ENCODE assay signal across 1 cellular context in the genomic region with DNA sequence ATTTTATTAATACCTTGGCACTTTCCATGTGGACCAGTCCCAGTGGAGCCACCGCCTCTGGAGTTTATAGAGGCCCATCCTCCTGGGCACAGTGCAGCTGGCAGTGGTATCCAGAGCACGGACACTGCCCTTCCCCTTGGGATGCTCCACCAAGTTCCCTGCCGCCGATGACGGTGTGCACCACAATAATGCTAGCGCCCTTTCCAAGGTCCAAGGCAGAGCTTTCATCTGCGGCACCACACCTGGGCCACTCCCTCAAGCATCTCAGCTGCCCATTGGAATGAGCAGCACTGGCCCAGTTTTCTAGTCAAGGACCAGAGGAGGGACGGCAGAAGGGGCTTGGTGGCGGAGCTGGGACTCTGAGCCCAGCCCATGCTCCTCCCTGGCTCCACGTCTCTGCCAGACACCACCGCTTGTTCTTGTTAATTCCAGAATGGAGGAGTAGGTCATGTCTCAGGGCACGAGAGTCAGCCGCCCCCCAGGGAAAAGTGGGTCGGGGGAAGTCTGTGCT.
TF ChIP-seq lines count a peak whose summit lies in the region.

No MANE protein-coding gene starts in this region.

TF ChIP-seq in HepG2, 621 proteins besides CTCF, POLR2A, EP300 and RAD21 (continued from another document):
- TF ChIP-seq, protein P1, sequence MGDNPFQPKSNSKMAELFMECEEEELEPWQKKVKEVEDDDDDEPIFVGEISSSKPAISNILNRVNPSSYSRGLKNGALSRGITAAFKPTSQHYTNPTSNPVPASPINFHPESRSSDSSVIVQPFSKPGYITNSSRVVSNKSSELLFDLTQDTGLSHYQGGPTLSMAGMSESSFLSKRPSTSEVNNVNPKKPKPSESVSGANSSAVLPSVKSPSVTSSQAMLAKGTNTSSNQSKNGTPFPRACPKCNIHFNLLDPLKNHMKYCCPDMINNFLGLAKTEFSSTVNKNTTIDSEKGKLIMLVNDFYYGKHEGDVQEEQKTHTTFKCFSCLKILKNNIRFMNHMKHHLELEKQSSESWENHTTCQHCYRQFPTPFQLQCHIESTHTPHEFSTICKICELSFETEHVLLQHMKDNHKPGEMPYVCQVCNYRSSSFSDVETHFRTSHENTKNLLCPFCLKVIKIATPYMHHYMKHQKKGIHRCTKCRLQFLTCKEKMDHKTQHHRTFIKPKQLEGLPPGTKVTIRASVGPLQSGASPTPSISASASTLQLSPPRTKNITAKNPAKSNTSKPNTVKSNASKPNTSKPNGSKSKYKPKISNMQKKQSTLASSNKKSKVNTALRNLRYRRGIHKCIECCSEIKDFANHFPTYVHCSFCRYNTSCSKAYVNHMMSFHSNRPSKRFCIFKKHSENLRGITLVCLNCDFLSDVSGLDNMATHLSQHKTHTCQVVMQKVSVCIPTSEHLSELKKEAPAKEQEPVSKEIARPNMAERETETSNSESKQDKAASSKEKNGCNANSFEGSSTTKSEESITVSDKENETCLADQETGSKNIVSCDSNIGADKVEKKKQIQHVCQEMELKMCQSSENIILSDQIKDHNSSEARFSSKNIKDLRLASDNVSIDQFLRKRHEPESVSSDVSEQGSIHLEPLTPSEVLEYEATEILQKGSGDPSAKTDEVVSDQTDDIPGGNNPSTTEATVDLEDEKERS (CRISPR knock-in tag; IDR thresholded peaks at IDR 0.05), result no peak
- TF ChIP-seq ZNF180 (CRISPR knock-in tag; IDR thresholded peaks at IDR 0.05; ENCODE audit: borderline replicate concordance, low read depth), result no peak
- no peak for TF ChIP-seq ZNF556 (CRISPR knock-in tag; IDR thresholded peaks at IDR 0.05; ENCODE audit: borderline replicate concordance)
- TF ChIP-seq CBX2 (IDR thresholded peaks at IDR 0.05; ENCODE audit: low read depth, low read length), result no peak
- no peak for TF ChIP-seq CBX2 (CRISPR knock-in tag; IDR thresholded peaks at IDR 0.05; ENCODE audit: low read depth)
- TF ChIP-seq, protein P2, sequence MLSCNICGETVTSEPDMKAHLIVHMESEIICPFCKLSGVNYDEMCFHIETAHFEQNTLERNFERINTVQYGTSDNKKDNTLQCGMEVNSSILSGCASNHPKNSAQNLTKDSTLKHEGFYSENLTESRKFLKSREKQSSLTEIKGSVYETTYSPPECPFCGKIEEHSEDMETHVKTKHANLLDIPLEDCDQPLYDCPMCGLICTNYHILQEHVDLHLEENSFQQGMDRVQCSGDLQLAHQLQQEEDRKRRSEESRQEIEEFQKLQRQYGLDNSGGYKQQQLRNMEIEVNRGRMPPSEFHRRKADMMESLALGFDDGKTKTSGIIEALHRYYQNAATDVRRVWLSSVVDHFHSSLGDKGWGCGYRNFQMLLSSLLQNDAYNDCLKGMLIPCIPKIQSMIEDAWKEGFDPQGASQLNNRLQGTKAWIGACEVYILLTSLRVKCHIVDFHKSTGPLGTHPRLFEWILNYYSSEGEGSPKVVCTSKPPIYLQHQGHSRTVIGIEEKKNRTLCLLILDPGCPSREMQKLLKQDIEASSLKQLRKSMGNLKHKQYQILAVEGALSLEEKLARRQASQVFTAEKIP (CRISPR knock-in tag; IDR thresholded peaks at IDR 0.05; ENCODE audit: borderline replicate concordance), result no peak
- no peak for TF ChIP-seq PCBP1 (IDR thresholded peaks at IDR 0.05; ENCODE audit: borderline replicate concordance, low read depth, low read length)
- no peak for TF ChIP-seq ZNF335 (CRISPR knock-in tag; IDR thresholded peaks at IDR 0.05)
- no peak for TF ChIP-seq ZNF333 (CRISPR knock-in tag; IDR thresholded peaks at IDR 0.05; ENCODE audit: borderline replicate concordance)
- no peak for TF ChIP-seq KLF13 (CRISPR knock-in tag; IDR thresholded peaks at IDR 0.05)
TF ChIP-seq in HepG2: peak in this region for 0.
